ENCODE assay signal across 1 cellular context in the genomic region with DNA sequence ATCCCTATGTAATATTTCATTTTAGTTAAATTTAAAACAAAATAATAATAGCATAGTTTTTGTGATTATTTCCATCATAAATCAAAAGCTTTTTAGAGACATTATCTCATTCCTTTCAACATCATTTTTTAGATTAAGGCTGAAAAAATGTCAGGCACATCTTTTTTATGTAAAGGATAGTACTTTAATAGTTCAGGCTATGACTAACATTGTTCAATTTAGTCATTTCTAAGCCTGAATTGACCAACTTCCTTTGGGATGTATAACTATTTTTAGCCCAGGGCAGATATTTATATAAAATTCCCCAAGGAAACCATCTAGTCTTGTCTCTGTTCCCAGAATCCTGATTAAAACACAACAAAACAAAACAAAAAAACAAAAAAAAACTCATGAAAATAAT.
A peak's percentile ranks its signal among the peaks of the same experiment; 100 is the strongest.
TF ChIP-seq lines count a peak whose summit lies in the region.

No MANE protein-coding gene starts in this region.

TF ChIP-seq in SK-N-SH, 30 proteins besides CTCF, POLR2A, EP300 and RAD21 (continued from another document):
- TF ChIP-seq, protein P1, sequence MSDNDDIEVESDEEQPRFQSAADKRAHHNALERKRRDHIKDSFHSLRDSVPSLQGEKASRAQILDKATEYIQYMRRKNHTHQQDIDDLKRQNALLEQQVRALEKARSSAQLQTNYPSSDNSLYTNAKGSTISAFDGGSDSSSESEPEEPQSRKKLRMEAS (IDR thresholded peaks at IDR 0.05; ENCODE audit: low read depth) = no peak
- TF ChIP-seq JUND (IDR thresholded peaks at IDR 0.05) = peak; percentile 70
- no peak for TF ChIP-seq SMC3 (IDR thresholded peaks at IDR 0.05; ENCODE audit: low read depth, low read length)
- TF ChIP-seq TEAD4 (IDR thresholded peaks at IDR 0.05; ENCODE audit: borderline replicate concordance, insufficient read depth) = 0 out of 2 replicates have a peak, but pooled peaks have one; percentile 49
- TF ChIP-seq, protein P2, sequence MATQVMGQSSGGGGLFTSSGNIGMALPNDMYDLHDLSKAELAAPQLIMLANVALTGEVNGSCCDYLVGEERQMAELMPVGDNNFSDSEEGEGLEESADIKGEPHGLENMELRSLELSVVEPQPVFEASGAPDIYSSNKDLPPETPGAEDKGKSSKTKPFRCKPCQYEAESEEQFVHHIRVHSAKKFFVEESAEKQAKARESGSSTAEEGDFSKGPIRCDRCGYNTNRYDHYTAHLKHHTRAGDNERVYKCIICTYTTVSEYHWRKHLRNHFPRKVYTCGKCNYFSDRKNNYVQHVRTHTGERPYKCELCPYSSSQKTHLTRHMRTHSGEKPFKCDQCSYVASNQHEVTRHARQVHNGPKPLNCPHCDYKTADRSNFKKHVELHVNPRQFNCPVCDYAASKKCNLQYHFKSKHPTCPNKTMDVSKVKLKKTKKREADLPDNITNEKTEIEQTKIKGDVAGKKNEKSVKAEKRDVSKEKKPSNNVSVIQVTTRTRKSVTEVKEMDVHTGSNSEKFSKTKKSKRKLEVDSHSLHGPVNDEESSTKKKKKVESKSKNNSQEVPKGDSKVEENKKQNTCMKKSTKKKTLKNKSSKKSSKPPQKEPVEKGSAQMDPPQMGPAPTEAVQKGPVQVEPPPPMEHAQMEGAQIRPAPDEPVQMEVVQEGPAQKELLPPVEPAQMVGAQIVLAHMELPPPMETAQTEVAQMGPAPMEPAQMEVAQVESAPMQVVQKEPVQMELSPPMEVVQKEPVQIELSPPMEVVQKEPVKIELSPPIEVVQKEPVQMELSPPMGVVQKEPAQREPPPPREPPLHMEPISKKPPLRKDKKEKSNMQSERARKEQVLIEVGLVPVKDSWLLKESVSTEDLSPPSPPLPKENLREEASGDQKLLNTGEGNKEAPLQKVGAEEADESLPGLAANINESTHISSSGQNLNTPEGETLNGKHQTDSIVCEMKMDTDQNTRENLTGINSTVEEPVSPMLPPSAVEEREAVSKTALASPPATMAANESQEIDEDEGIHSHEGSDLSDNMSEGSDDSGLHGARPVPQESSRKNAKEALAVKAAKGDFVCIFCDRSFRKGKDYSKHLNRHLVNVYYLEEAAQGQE (IDR thresholded peaks at IDR 0.05; ENCODE audit: low read depth, low read length) = no peak
- no peak for TF ChIP-seq ELF1 (IDR thresholded peaks at IDR 0.05)
- TF ChIP-seq, protein P3, sequence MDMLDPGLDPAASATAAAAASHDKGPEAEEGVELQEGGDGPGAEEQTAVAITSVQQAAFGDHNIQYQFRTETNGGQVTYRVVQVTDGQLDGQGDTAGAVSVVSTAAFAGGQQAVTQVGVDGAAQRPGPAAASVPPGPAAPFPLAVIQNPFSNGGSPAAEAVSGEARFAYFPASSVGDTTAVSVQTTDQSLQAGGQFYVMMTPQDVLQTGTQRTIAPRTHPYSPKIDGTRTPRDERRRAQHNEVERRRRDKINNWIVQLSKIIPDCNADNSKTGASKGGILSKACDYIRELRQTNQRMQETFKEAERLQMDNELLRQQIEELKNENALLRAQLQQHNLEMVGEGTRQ (IDR thresholded peaks at IDR 0.05; ENCODE audit: borderline replicate concordance, low read depth, low read length) = no peak
- TF ChIP-seq, protein P4, sequence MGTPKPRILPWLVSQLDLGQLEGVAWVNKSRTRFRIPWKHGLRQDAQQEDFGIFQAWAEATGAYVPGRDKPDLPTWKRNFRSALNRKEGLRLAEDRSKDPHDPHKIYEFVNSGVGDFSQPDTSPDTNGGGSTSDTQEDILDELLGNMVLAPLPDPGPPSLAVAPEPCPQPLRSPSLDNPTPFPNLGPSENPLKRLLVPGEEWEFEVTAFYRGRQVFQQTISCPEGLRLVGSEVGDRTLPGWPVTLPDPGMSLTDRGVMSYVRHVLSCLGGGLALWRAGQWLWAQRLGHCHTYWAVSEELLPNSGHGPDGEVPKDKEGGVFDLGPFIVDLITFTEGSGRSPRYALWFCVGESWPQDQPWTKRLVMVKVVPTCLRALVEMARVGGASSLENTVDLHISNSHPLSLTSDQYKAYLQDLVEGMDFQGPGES (IDR thresholded peaks at IDR 0.05; ENCODE audit: low read depth, low read length) = no peak
- TF ChIP-seq, protein P5, sequence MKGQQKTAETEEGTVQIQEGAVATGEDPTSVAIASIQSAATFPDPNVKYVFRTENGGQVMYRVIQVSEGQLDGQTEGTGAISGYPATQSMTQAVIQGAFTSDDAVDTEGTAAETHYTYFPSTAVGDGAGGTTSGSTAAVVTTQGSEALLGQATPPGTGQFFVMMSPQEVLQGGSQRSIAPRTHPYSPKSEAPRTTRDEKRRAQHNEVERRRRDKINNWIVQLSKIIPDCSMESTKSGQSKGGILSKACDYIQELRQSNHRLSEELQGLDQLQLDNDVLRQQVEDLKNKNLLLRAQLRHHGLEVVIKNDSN (IDR thresholded peaks at IDR 0.05; ENCODE audit: borderline replicate concordance, low read depth) = no peak
- TF ChIP-seq GABPA (IDR thresholded peaks at IDR 0.05; ENCODE audit: low read depth) = no peak; the same call in 1 of the 2 replicates
- peak; percentile 49; the same call in 1 of the 2 replicates for TF ChIP-seq RXRA (IDR thresholded peaks at IDR 0.05; ENCODE audit: borderline replicate concordance, low read depth)
- TF ChIP-seq TCF12 (IDR thresholded peaks at IDR 0.05) = peak; percentile 87
- no peak for TF ChIP-seq RCOR1 (IDR thresholded peaks at IDR 0.05; ENCODE audit: low read length)
- TF ChIP-seq NFIC (IDR thresholded peaks at IDR 0.05; ENCODE audit: borderline replicate concordance) = peak; percentile 40; the same call in 1 of the 2 replicates
- no peak for TF ChIP-seq GATA2 (CRISPR knock-in tag; IDR thresholded peaks at IDR 0.05)
- peak; percentile 37; the same call in 1 of the 2 replicates for TF ChIP-seq POLR2AphosphoS5 (IDR thresholded peaks at IDR 0.05; ENCODE audit: low read depth, low read length)
- no peak for TF ChIP-seq FOXJ3 (CRISPR knock-in tag; IDR thresholded peaks at IDR 0.05)
- TF ChIP-seq SIN3A (IDR thresholded peaks at IDR 0.05; ENCODE audit: borderline replicate concordance, low read depth, low read length) = no peak
- no peak for TF ChIP-seq RFX5 (IDR thresholded peaks at IDR 0.05; ENCODE audit: low read length)
- TF ChIP-seq EZH2phosphoT487 (IDR thresholded peaks at IDR 0.05; ENCODE audit: borderline replicate concordance, low read depth) = no peak
- peak; percentile 98 for TF ChIP-seq MEF2A (IDR thresholded peaks at IDR 0.05; ENCODE audit: borderline replicate concordance, low read depth)
- TF ChIP-seq FOXM1 (IDR thresholded peaks at IDR 0.05; ENCODE audit: low read depth) = peak; percentile 48; the same call in 1 of the 2 replicates
- TF ChIP-seq YY1 (IDR thresholded peaks at IDR 0.05; ENCODE audit: low read depth) = no peak
- TF ChIP-seq, protein P6, sequence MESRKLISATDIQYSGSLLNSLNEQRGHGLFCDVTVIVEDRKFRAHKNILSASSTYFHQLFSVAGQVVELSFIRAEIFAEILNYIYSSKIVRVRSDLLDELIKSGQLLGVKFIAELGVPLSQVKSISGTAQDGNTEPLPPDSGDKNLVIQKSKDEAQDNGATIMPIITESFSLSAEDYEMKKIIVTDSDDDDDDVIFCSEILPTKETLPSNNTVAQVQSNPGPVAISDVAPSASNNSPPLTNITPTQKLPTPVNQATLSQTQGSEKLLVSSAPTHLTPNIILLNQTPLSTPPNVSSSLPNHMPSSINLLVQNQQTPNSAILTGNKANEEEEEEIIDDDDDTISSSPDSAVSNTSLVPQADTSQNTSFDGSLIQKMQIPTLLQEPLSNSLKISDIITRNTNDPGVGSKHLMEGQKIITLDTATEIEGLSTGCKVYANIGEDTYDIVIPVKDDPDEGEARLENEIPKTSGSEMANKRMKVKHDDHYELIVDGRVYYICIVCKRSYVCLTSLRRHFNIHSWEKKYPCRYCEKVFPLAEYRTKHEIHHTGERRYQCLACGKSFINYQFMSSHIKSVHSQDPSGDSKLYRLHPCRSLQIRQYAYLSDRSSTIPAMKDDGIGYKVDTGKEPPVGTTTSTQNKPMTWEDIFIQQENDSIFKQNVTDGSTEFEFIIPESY (IDR thresholded peaks at IDR 0.05; ENCODE audit: borderline replicate concordance, low read depth) = no peak
